ENCODE assay signal across 1 cellular context in genomic region chr4:113692809-113693411, GRCh38.
TF ChIP-seq lines count a peak whose summit lies in the region.

No MANE protein-coding gene starts in this region.

TF ChIP-seq in HEK293, 187 proteins besides CTCF, POLR2A, EP300 and RAD21 (continued from another document):
- 0 out of 2 replicates have a peak, but pooled peaks have one; percentile 20 for TF ChIP-seq ZNF518A (tag by site-specific recombination; conservative IDR thresholded peaks at IDR 0.05; ENCODE audit: low read depth)
- TF ChIP-seq ZFP3 (tag by site-specific recombination; IDR thresholded peaks at IDR 0.05; ENCODE audit: low read depth), result no peak
- peak; percentile 34; the same call in 1 of the 2 replicates for TF ChIP-seq ZNF423 (tag by site-specific recombination; IDR thresholded peaks at IDR 0.05)
- TF ChIP-seq ZBTB1 (tag by site-specific recombination; IDR thresholded peaks at IDR 0.05), result no peak
- TF ChIP-seq, protein P1, sequence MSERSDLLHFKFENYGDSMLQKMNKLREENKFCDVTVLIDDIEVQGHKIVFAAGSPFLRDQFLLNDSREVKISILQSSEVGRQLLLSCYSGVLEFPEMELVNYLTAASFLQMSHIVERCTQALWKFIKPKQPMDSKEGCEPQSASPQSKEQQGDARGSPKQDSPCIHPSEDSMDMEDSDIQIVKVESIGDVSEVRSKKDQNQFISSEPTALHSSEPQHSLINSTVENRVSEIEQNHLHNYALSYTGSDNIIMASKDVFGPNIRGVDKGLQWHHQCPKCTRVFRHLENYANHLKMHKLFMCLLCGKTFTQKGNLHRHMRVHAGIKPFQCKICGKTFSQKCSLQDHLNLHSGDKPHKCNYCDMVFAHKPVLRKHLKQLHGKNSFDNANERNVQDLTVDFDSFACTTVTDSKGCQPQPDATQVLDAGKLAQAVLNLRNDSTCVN (tag by site-specific recombination; optimal IDR thresholded peaks at IDR 0.05), result no peak
- TF ChIP-seq RBAK (tag by site-specific recombination; IDR thresholded peaks at IDR 0.05), result no peak
- peak; percentile 49; the same call in 1 of the 2 replicates for TF ChIP-seq ZBTB48 (tag by site-specific recombination; IDR thresholded peaks at IDR 0.05)
- TF ChIP-seq, protein P2, sequence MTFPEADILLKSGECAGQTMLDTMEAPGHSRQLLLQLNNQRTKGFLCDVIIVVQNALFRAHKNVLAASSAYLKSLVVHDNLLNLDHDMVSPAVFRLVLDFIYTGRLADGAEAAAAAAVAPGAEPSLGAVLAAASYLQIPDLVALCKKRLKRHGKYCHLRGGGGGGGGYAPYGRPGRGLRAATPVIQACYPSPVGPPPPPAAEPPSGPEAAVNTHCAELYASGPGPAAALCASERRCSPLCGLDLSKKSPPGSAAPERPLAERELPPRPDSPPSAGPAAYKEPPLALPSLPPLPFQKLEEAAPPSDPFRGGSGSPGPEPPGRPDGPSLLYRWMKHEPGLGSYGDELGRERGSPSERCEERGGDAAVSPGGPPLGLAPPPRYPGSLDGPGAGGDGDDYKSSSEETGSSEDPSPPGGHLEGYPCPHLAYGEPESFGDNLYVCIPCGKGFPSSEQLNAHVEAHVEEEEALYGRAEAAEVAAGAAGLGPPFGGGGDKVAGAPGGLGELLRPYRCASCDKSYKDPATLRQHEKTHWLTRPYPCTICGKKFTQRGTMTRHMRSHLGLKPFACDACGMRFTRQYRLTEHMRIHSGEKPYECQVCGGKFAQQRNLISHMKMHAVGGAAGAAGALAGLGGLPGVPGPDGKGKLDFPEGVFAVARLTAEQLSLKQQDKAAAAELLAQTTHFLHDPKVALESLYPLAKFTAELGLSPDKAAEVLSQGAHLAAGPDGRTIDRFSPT (tag by site-specific recombination; IDR thresholded peaks at IDR 0.05), result no peak
- TF ChIP-seq ZNF843 (tag by site-specific recombination; IDR thresholded peaks at IDR 0.05), result no peak
- TF ChIP-seq GLIS1 (tag by site-specific recombination; IDR thresholded peaks at IDR 0.05), result peak; percentile 39; the same call in 1 of the 2 replicates
- TF ChIP-seq ZNF621 (tag by site-specific recombination; IDR thresholded peaks at IDR 0.05), result no peak
- no peak for TF ChIP-seq ZNF791 (tag by site-specific recombination; IDR thresholded peaks at IDR 0.05)
- no peak for TF ChIP-seq ZSCAN30 (tag by site-specific recombination; IDR thresholded peaks at IDR 0.05)
TF ChIP-seq in HEK293: peak in this region for 5.
